Comparison of ENCODE assay signal across 18 cellular contexts in the genomic region with DNA sequence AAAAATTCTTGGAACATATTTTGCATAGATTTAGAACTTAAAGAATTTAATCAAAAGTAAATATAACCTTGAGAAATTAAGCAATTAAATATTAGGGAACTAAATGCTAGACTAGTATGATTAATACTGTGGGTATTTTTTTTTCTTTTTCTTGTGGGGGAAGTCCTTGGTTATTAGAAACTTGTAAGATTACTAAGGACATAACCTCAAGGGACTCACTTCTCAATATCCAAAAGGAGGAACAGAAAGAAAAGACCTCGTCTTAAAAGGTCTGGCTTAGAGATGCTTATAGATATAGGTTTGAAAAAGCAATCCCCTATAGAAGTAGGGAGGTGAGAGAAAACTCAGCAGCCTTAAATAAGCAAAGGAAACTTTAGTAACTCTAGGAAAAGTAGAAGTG.
DNase-seq lines count a peak whose midpoint lies in the region; ATAC-seq and TF ChIP-seq lines count a peak whose summit lies in the region.
"Had no signal": no experiment of that assay in that cellular context is flagged by ENCODE, and none has a peak within 500 bp of the region (broad histone marks: within the 10 kb centered on the region; RNA-seq: fewer than 3 reads in every experiment).

No MANE protein-coding gene starts in this region.

- H3K9me3 Mint-ChIP-seq in GM23338 = no peaks in the 10 kb centered on the region
- H3K9me3 Mint-ChIP-seq in activated CD8-positive, alpha-beta T cell treated with anti-CD3 and anti-CD28 coated beads, Interleukin-2, amount 10 ng/mL, durations not matched to agents 7 days and 5 days (ENCODE audit: insufficient read depth) = no peaks in the 10 kb centered on the region
- H3K9me3 Mint-ChIP-seq: activated B cell treated with CpG ODN at 0.5 μM for 24 hours had no signal

- POLR2A ChIA-PET in activated CD8-positive, alpha-beta T cell treated with anti-CD3 and anti-CD28 coated beads, Interleukin-2, amount 10 ng/mL, durations not matched to agents 7 days and 5 days (lab: Charles Lee) = no interaction called here

- intact Hi-C loops in adrenal gland (cut with DNase I) = no loop called here

- peak overlapping the region in 7 of 11 experiments; percentile 1 to 81 (median 71); a peak in 11 of 22 replicates for H3K4me2 ChIP-seq in BLaER1 treated with 17β-estradiol and CSF1 and Interleukin-3, amounts not matched to agents 10 nM and 100 nM
- H3K4me2 ChIP-seq in GM23338 = no peak overlapping the region

- DNase-seq in GM23338 (ENCODE audit: low spot score) = no peak
- no peak for DNase-seq in activated CD8-positive, alpha-beta T cell treated with anti-CD3 and anti-CD28 coated beads, Interleukin-2, amount 10 ng/mL, durations not matched to agents 7 days and 5 days
- DNase-seq in omental fat pad (ENCODE audit: low spot score) = no peak
- DNase-seq in adrenal gland = no peak
- DNase-seq: activated B cell treated with CpG ODN at 0.5 μM for 24 hours; activated naive CD4-positive, alpha-beta T cell treated with anti-CD3 and anti-CD28 coated beads for 36 hours; C1 segment of cervical spinal cord; DMS153; left lung; NCI-H2107; trophoblast cell had no signal

- no peaks in the 10 kb centered on the region for H3K36me3 ChIP-seq in BLaER1 treated with 17β-estradiol and CSF1 and Interleukin-3, amounts not matched to agents 10 nM and 100 nM
- H3K36me3 ChIP-seq in GM23338 (ENCODE audit: insufficient read depth) = no peaks in the 10 kb centered on the region
- H3K36me3 ChIP-seq in adrenal gland (replicated peaks in 1 of 2) = no peaks in the 10 kb centered on the region
- H3K36me3 ChIP-seq: left lung had no signal

- peaks cover 0 to 29% (median 0%) of the 10 kb centered on the region in 11 experiments; a peak in 5 of 22 replicates for H3K27me3 ChIP-seq in BLaER1 treated with 17β-estradiol and CSF1 and Interleukin-3, amounts not matched to agents 10 nM and 100 nM
- H3K27me3 ChIP-seq in GM23338 (ENCODE audit: insufficient read depth) (no peaks in the 10 kb centered on the region), adrenal gland (no peaks in the 10 kb centered on the region)
- H3K27me3 ChIP-seq: left lung had no signal

- no peaks in the 10 kb centered on the region for H3K79me2 ChIP-seq in GM23338 (replicated peaks; ENCODE audit: insufficient read depth)
- H3K79me2 ChIP-seq: parathyroid adenoma had no signal

- peak overlapping the region in 2 of 11 experiments; percentile 45 to 56; a peak in 4 of 22 replicates for H3K9ac ChIP-seq in BLaER1 treated with 17β-estradiol and CSF1 and Interleukin-3, amounts not matched to agents 10 nM and 100 nM
- H3K9ac ChIP-seq: parathyroid adenoma had no signal

- H3K4me1 ChIP-seq in BLaER1 treated with 17β-estradiol and CSF1 and Interleukin-3, amounts not matched to agents 10 nM and 100 nM = peaks cover 0 to 58% (median 19%) of the 10 kb centered on the region in 10 experiments; a peak in 14 of 20 replicates
- H3K4me1 ChIP-seq in GM23338 (ENCODE audit: insufficient read depth) = no peaks in the 10 kb centered on the region
- no peaks in the 10 kb centered on the region for H3K4me1 ChIP-seq in adrenal gland (replicated peaks in 1 of 2)
- H3K4me1 ChIP-seq: left lung, parathyroid adenoma had no signal

- no peaks in the 10 kb centered on the region for H3K4me1 Mint-ChIP-seq in GM23338
- no peaks in the 10 kb centered on the region for H3K4me1 Mint-ChIP-seq in activated CD8-positive, alpha-beta T cell treated with anti-CD3 and anti-CD28 coated beads, Interleukin-2, amount 10 ng/mL, durations not matched to agents 7 days and 5 days (ENCODE audit: low read depth)
- H3K4me1 Mint-ChIP-seq: activated B cell treated with CpG ODN at 0.5 μM for 24 hours had no signal

- H3K27ac ChIP-seq in BLaER1 treated with 17β-estradiol and CSF1 and Interleukin-3, amounts not matched to agents 10 nM and 100 nM = peak overlapping the region in 4 of 11 experiments; percentile 71 to 83 (median 80); a peak in 8 of 22 replicates
- H3K27ac ChIP-seq in GM23338 (ENCODE audit: low read depth) (no peak overlapping the region), adrenal gland (no peak overlapping the region)
- H3K27ac ChIP-seq: 22Rv1, left lung, parathyroid adenoma had no signal

- no peak overlapping the region for H3K27ac Mint-ChIP-seq in GM23338
- H3K27ac Mint-ChIP-seq in activated CD8-positive, alpha-beta T cell treated with anti-CD3 and anti-CD28 coated beads, Interleukin-2, amount 10 ng/mL, durations not matched to agents 7 days and 5 days = no peak overlapping the region
- H3K27ac Mint-ChIP-seq: activated B cell treated with CpG ODN at 0.5 μM for 24 hours; activated naive CD4-positive, alpha-beta T cell treated with anti-CD3 and anti-CD28 coated beads for 36 hours had no signal

- TF ChIP-seq CTCF in GM23338 (conservative IDR thresholded peaks at IDR 0.05; ENCODE audit: low read depth in 2 of 2) (no peak), omental fat pad (IDR thresholded peaks at IDR 0.05) (no peak), adrenal gland (IDR thresholded peaks at IDR 0.05) (no peak)

- no peak overlapping the region for H2AFZ ChIP-seq in GM23338
- H2AFZ ChIP-seq: parathyroid adenoma had no signal

- no peak overlapping the region for H3K4me3 ChIP-seq in BLaER1 treated with 17β-estradiol and CSF1 and Interleukin-3, amounts not matched to agents 10 nM and 100 nM
- H3K4me3 ChIP-seq in GM23338 = no peak overlapping the region
- no peak overlapping the region for H3K4me3 ChIP-seq in adrenal gland
- H3K4me3 ChIP-seq: left lung had no signal

- H4K20me1 ChIP-seq in BLaER1 treated with 17β-estradiol and CSF1 and Interleukin-3, amounts not matched to agents 10 nM and 100 nM = no peaks in the 10 kb centered on the region
- H4K20me1 ChIP-seq in GM23338 (replicated peaks; ENCODE audit: insufficient read depth) = no peaks in the 10 kb centered on the region

- H3K4me3 Mint-ChIP-seq in GM23338 = no peak overlapping the region
- H3K4me3 Mint-ChIP-seq in activated CD8-positive, alpha-beta T cell treated with anti-CD3 and anti-CD28 coated beads, Interleukin-2, amount 10 ng/mL, durations not matched to agents 7 days and 5 days = no peak overlapping the region
- H3K4me3 Mint-ChIP-seq: activated B cell treated with CpG ODN at 0.5 μM for 24 hours; activated naive CD4-positive, alpha-beta T cell treated with anti-CD3 and anti-CD28 coated beads for 36 hours had no signal

- no peaks in the 10 kb centered on the region for H3K9me3 ChIP-seq in BLaER1 treated with 17β-estradiol and CSF1 and Interleukin-3, amounts not matched to agents 10 nM and 100 nM (replicated peaks in 1 of 11)
- H3K9me3 ChIP-seq in adrenal gland (replicated peaks in 1 of 3) = no peaks in the 10 kb centered on the region
- H3K9me3 ChIP-seq: left lung had no signal

- no peak for TF ChIP-seq POLR2A in adrenal gland (IDR thresholded peaks at IDR 0.05)

- ATAC-seq in GM19452 (IDR thresholded peaks at IDR 0.05; ENCODE audit: unreplicated experiment) (peak; percentile 65), HG02678 (IDR thresholded peaks at IDR 0.05; ENCODE audit: unreplicated experiment) (peak; percentile 70), HG03460 (IDR thresholded peaks at IDR 0.05; ENCODE audit: unreplicated experiment) (peak; percentile 58), GM23338 (no peak), omental fat pad (ENCODE audit: low FRiP score) (no peak)
- no peak for ATAC-seq in activated CD8-positive, alpha-beta T cell treated with anti-CD3 and anti-CD28 coated beads, Interleukin-2, amount 10 ng/mL, durations not matched to agents 7 days and 5 days
- ATAC-seq: left lung, Right ventricle myocardium inferior had no signal

- H3F3A ChIP-seq in GM23338 (replicated peaks; ENCODE audit: low read depth) = no peaks in the 10 kb centered on the region

- peaks cover 7% of the 10 kb centered on the region; the same call in 1 of the 2 replicates for H3K9me2 ChIP-seq in GM23338 (ENCODE audit: insufficient read depth)

- no peaks in the 10 kb centered on the region for H3K27me3 Mint-ChIP-seq in GM23338 (ENCODE audit: insufficient read depth, low read depth, poor library complexity)
- no peaks in the 10 kb centered on the region for H3K27me3 Mint-ChIP-seq in activated CD8-positive, alpha-beta T cell treated with anti-CD3 and anti-CD28 coated beads, Interleukin-2, amount 10 ng/mL, durations not matched to agents 7 days and 5 days (ENCODE audit: low read depth)
- H3K27me3 Mint-ChIP-seq: activated B cell treated with CpG ODN at 0.5 μM for 24 hours had no signal

- H3K36me3 Mint-ChIP-seq in GM23338 (ENCODE audit: low read depth) = no peaks in the 10 kb centered on the region
- no peaks in the 10 kb centered on the region for H3K36me3 Mint-ChIP-seq in activated CD8-positive, alpha-beta T cell treated with anti-CD3 and anti-CD28 coated beads, Interleukin-2, amount 10 ng/mL, durations not matched to agents 7 days and 5 days (ENCODE audit: low read depth)

- 56 to 66% (median 57%) methylated on average over 1 of the region's 1 CpG for WGBS in adrenal gland, 4 donors

- CTCF ChIA-PET in activated CD8-positive, alpha-beta T cell treated with anti-CD3 and anti-CD28 coated beads, Interleukin-2, amount 10 ng/mL, durations not matched to agents 7 days and 5 days (lab: Charles Lee) = no interaction called here

TF ChIP-seq in GM23338, 12 proteins besides CTCF, POLR2A, EP300 and RAD21 (continues in another document):
- TF ChIP-seq CREB1 (CRISPR knock-in tag; IDR thresholded peaks at IDR 0.05; ENCODE audit: low read depth) = no peak
- TF ChIP-seq POLR2AphosphoS5 (IDR thresholded peaks at IDR 0.05; ENCODE audit: low read depth) = no peak

Comparison
In these comparisons a context has a peak if more than half of its experiments do, and no peak if none do; other contexts are left out.
1. ATAC-seq: peak in GM19452 (single experiment), HG02678 (single experiment) and HG03460 (single experiment); none in GM23338 (single experiment), activated CD8-positive, alpha-beta T cell treated with anti-CD3 and anti-CD28 coated beads, Interleukin-2, amount 10 ng/mL, durations not matched to agents 7 days and 5 days (single experiment) and omental fat pad (single experiment).